ENCODE assay signal across 40 cellular contexts in genomic region chr2:221374234-221374633, GRCh38.
"Had no signal": no experiment of that assay in that cellular context is flagged by ENCODE, and none has a peak within 500 bp of the region (broad histone marks: within the 10 kb centered on the region; RNA-seq: fewer than 3 reads in every experiment).

No MANE protein-coding gene starts in this region.

- H3K27ac Mint-ChIP-seq: activated naive CD4-positive, alpha-beta T cell treated with anti-CD3 and anti-CD28 coated beads for 36 hours; activated naive CD4-positive, alpha-beta T cell treated with anti-CD3 and anti-CD28 coated beads, Interleukin-2, amount 10 ng/mL, durations not matched to agents 7 days and 5 days; activated naive CD4-positive, alpha-beta T cell treated with anti-CD3 and anti-CD28 coated beads, Interleukin-2, amount 50 U/mL, for 24 hours; activated naive CD4-positive, alpha-beta T cell treated with anti-CD3 and anti-CD28 coated beads, Interleukin-2, amount 50 U/mL, for 72 hours; activated naive CD8-positive, alpha-beta T cell; activated naive CD8-positive, alpha-beta T cell treated with anti-CD3 and anti-CD28 coated beads for 36 hours; activated naive CD8-positive, alpha-beta T cell treated with anti-CD3 and anti-CD28 coated beads, Interleukin-2, amount 10 ng/mL, durations not matched to agents 7 days and 5 days; activated naive CD8-positive, alpha-beta T cell treated with anti-CD3 and anti-CD28 coated beads, Interleukin-2, amount 50 U/mL, for 24 hours; activated T-cell treated with anti-CD3 and anti-CD28 coated beads, Interleukin-2, amount 50 U/mL, for 24 hours; activated T-cell treated with anti-CD3 and anti-CD28 coated beads, Interleukin-2, amount 50 U/mL, for 72 hours; activated T-helper 1 cell treated with anti-CD3 and anti-CD28 coated beads, Interleukin-12 subunit alpha, Interleukin-12 subunit beta, Interleukin-2, Interleukin-4 antibody, amounts not matched to agents 30 ng/mL and 10 ng/mL and 1 ng/mL, durations not matched to agents 14 hours and 24 hours and 36 hours; activated T-helper 17 cell treated with anti-CD3 and anti-CD28 coated beads, Interleukin-2, amount 50 U/mL, for 72 hours; activated T-helper 2 cell treated with anti-CD3 and anti-CD28 coated beads, Interferon-gamma antibody, Interleukin-2, Interleukin-4, amounts not matched to agents 10 μg/mL and 5 μg/mL and 100 μg/mL, durations not matched to agents 14 hours and 24 hours and 36 hours; brain had no signal

- H3K9me3 Mint-ChIP-seq: activated naive CD4-positive, alpha-beta T cell treated with anti-CD3 and anti-CD28 coated beads for 36 hours; activated naive CD4-positive, alpha-beta T cell treated with anti-CD3 and anti-CD28 coated beads, Interleukin-2, amount 10 ng/mL, durations not matched to agents 7 days and 5 days; activated naive CD4-positive, alpha-beta T cell treated with anti-CD3 and anti-CD28 coated beads, Interleukin-2, amount 50 U/mL, for 24 hours; activated naive CD8-positive, alpha-beta T cell treated with anti-CD3 and anti-CD28 coated beads for 36 hours; activated naive CD8-positive, alpha-beta T cell treated with anti-CD3 and anti-CD28 coated beads, Interleukin-2, amount 10 ng/mL, durations not matched to agents 7 days and 5 days; activated naive CD8-positive, alpha-beta T cell treated with anti-CD3 and anti-CD28 coated beads, Interleukin-2, amount 50 U/mL, for 24 hours; activated T-cell treated with anti-CD3 and anti-CD28 coated beads, Interleukin-2, amount 50 U/mL, for 24 hours; activated T-cell treated with anti-CD3 and anti-CD28 coated beads, Interleukin-2, amount 50 U/mL, for 4 hours; activated T-cell treated with anti-CD3 and anti-CD28 coated beads, Interleukin-2, amount 50 U/mL, for 72 hours; activated T-helper 1 cell treated with anti-CD3 and anti-CD28 coated beads, Interleukin-12 subunit alpha, Interleukin-12 subunit beta, Interleukin-2, Interleukin-4 antibody, amounts not matched to agents 30 ng/mL and 10 ng/mL and 1 ng/mL, durations not matched to agents 14 hours and 24 hours and 36 hours; activated T-helper 2 cell treated with anti-CD3 and anti-CD28 coated beads, Interferon-gamma antibody, Interleukin-2, Interleukin-4, amounts not matched to agents 10 μg/mL and 5 μg/mL and 100 μg/mL, durations not matched to agents 14 hours and 24 hours and 36 hours; central memory CD8-positive, alpha-beta T cell had no signal

- H3K9me3 ChIP-seq: adrenal gland, ascending aorta, body of pancreas, breast epithelium had no signal

- H3K4me1 ChIP-seq: adrenal gland, ascending aorta, body of pancreas, breast epithelium had no signal

- H3K27me3 Mint-ChIP-seq: activated naive CD8-positive, alpha-beta T cell treated with anti-CD3 and anti-CD28 coated beads, Interleukin-2, amount 10 ng/mL, durations not matched to agents 7 days and 5 days had no signal

- H3K27me3 ChIP-seq: adrenal gland, ascending aorta, body of pancreas, brain microvascular endothelial cell, breast epithelium, cardiac muscle cell had no signal

- H3K4me3 Mint-ChIP-seq: activated naive CD4-positive, alpha-beta T cell treated with anti-CD3 and anti-CD28 coated beads for 36 hours; activated naive CD4-positive, alpha-beta T cell treated with anti-CD3 and anti-CD28 coated beads, Interleukin-2, amount 10 ng/mL, durations not matched to agents 7 days and 5 days; activated naive CD4-positive, alpha-beta T cell treated with anti-CD3 and anti-CD28 coated beads, Interleukin-2, amount 50 U/mL, for 24 hours; activated naive CD8-positive, alpha-beta T cell; activated naive CD8-positive, alpha-beta T cell treated with anti-CD3 and anti-CD28 coated beads for 36 hours; activated naive CD8-positive, alpha-beta T cell treated with anti-CD3 and anti-CD28 coated beads, Interleukin-2, amount 10 ng/mL, durations not matched to agents 7 days and 5 days; activated naive CD8-positive, alpha-beta T cell treated with anti-CD3 and anti-CD28 coated beads, Interleukin-2, amount 50 U/mL, for 24 hours; activated T-cell treated with anti-CD3 and anti-CD28 coated beads, Interleukin-2, amount 50 U/mL, for 24 hours; activated T-cell treated with anti-CD3 and anti-CD28 coated beads, Interleukin-2, amount 50 U/mL, for 4 hours; activated T-cell treated with anti-CD3 and anti-CD28 coated beads, Interleukin-2, amount 50 U/mL, for 72 hours; activated T-helper 1 cell treated with anti-CD3 and anti-CD28 coated beads, Interleukin-12 subunit alpha, Interleukin-12 subunit beta, Interleukin-2, Interleukin-4 antibody, amounts not matched to agents 30 ng/mL and 10 ng/mL and 1 ng/mL, durations not matched to agents 14 hours and 24 hours and 36 hours; activated T-helper 17 cell treated with anti-CD3 and anti-CD28 coated beads, Interleukin-2, amount 50 U/mL, for 72 hours; brain; central memory CD8-positive, alpha-beta T cell had no signal

- H3K36me3 Mint-ChIP-seq: activated naive CD4-positive, alpha-beta T cell treated with anti-CD3 and anti-CD28 coated beads, Interleukin-2, amount 10 ng/mL, durations not matched to agents 7 days and 5 days; activated naive CD4-positive, alpha-beta T cell treated with anti-CD3 and anti-CD28 coated beads, Interleukin-2, amount 50 U/mL, for 24 hours; activated naive CD4-positive, alpha-beta T cell treated with anti-CD3 and anti-CD28 coated beads, Interleukin-2, amount 50 U/mL, for 72 hours; activated naive CD8-positive, alpha-beta T cell; activated naive CD8-positive, alpha-beta T cell treated with anti-CD3 and anti-CD28 coated beads for 36 hours; activated naive CD8-positive, alpha-beta T cell treated with anti-CD3 and anti-CD28 coated beads, Interleukin-2, amount 10 ng/mL, durations not matched to agents 7 days and 5 days; brain had no signal

- FAIRE-seq: astrocyte, bronchial epithelial cell had no signal

- ATAC-seq: activated naive CD4-positive, alpha-beta T cell treated with anti-CD3 and anti-CD28 coated beads, Interleukin-2, amount 50 U/mL, for 72 hours; activated naive CD8-positive, alpha-beta T cell treated with anti-CD3 and anti-CD28 coated beads, Interleukin-2, amount 50 U/mL, for 24 hours; activated T-cell treated with anti-CD3 and anti-CD28 coated beads, Interleukin-2, amount 50 U/mL, for 4 hours; activated T-cell treated with anti-CD3 and anti-CD28 coated beads, Interleukin-2, amount 50 U/mL, for 72 hours; activated T-helper 17 cell treated with anti-CD3 and anti-CD28 coated beads, Interleukin-2, amount 50 U/mL, for 72 hours; body of pancreas had no signal

- H3K36me3 ChIP-seq: adrenal gland, ascending aorta, brain microvascular endothelial cell, breast epithelium, cardiac muscle cell had no signal

- DNase-seq: activated effector memory CD4-positive, alpha-beta T cell treated with anti-CD3 and anti-CD28 coated beads, Interleukin-2, amount 50 U/mL, for 16 hours; activated effector memory CD4-positive, alpha-beta T cell treated with Interleukin-2 at 50 U/mL for 16 hours; activated gamma-delta T cell; activated gamma-delta T cell treated with Interleukin-2 at 50 U/mL for 16 hours; activated naive CD4-positive, alpha-beta T cell; activated naive CD4-positive, alpha-beta T cell treated with anti-CD3 and anti-CD28 coated beads for 36 hours; activated naive CD4-positive, alpha-beta T cell treated with anti-CD3 and anti-CD28 coated beads, Interleukin-2, amount 10 ng/mL, durations not matched to agents 7 days and 5 days; activated naive CD4-positive, alpha-beta T cell treated with anti-CD3 and anti-CD28 coated beads, Interleukin-2, amount 50 U/mL, for 16 hours; activated naive CD4-positive, alpha-beta T cell treated with Interleukin-2 at 50 U/mL for 16 hours; activated naive CD8-positive, alpha-beta T cell treated with anti-CD3 and anti-CD28 coated beads for 36 hours; activated naive CD8-positive, alpha-beta T cell treated with anti-CD3 and anti-CD28 coated beads, Interleukin-2, amount 10 ng/mL, durations not matched to agents 7 days and 5 days; activated naive CD8-positive, alpha-beta T cell treated with anti-CD3 and anti-CD28 coated beads, Interleukin-2, amount 50 U/mL, for 24 hours; activated T-cell treated with anti-CD3 and anti-CD28 coated beads, Interleukin-2, amount 50 U/mL, for 1 hour; activated T-cell treated with anti-CD3 and anti-CD28 coated beads, Interleukin-2, amount 50 U/mL, for 24 hours; activated T-cell treated with anti-CD3 and anti-CD28 coated beads, Interleukin-2, amount 50 U/mL, for 4 hours; activated T-cell treated with anti-CD3 and anti-CD28 coated beads, Interleukin-2, amount 50 U/mL, for 48 hours; activated T-cell treated with anti-CD3 and anti-CD28 coated beads, Interleukin-2, amount 50 U/mL, for 72 hours; adrenal gland; amniotic stem cell; amygdala; anterior cingulate cortex; aorta; body of pancreas; brain microvascular endothelial cell; caudate nucleus; central memory CD4-positive, alpha-beta T cell; cerebellar nuclear complex had no signal

- H3K27ac ChIP-seq: adrenal gland, ascending aorta, body of pancreas, brain microvascular endothelial cell, breast epithelium, cardiac muscle cell had no signal

- H3K4me1 Mint-ChIP-seq: activated naive CD4-positive, alpha-beta T cell treated with anti-CD3 and anti-CD28 coated beads, Interleukin-2, amount 10 ng/mL, durations not matched to agents 7 days and 5 days; activated naive CD4-positive, alpha-beta T cell treated with anti-CD3 and anti-CD28 coated beads, Interleukin-2, amount 50 U/mL, for 24 hours; activated naive CD8-positive, alpha-beta T cell treated with anti-CD3 and anti-CD28 coated beads for 36 hours; activated naive CD8-positive, alpha-beta T cell treated with anti-CD3 and anti-CD28 coated beads, Interleukin-2, amount 10 ng/mL, durations not matched to agents 7 days and 5 days; central memory CD8-positive, alpha-beta T cell had no signal

- H3K4me3 ChIP-seq: adrenal gland, ascending aorta, body of pancreas, breast epithelium, cardiac muscle cell had no signal
